In the genomic region with DNA sequence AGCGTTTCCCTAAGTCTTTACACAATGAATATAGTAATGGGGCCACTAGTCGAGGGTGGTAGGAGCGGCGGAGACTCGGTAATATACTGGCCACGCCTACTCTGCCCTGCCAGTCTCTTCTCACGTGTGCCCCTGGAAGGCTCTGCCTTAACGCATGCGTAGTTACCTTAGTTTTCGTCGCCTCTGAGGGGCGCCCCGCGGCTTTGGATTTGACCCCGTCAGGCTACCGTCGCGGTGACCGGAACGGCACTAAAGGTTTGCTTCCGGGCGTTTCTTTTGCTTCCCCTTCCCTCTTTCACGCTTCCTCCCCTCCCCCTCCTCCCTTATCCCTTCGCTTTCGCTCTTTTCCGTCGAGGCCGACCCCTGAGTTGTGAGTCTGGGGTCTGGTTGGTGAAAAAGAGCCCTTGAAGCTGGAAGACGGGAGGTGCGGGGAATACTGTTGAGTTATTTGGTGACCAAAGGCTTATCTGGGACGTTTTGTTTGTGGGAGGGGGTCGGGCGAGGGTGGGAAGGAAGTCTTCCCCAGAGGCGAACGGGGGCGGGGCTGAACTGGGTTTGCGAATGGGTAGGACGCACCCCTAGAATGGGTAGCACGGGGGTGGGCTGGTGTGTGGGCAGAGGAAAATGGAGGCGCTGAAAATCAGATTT, we compare ENCODE assay signal across 8 cellular contexts. TPM values are rescaled to one million over a fixed set of nuclear protein-coding genes. Genes with fewer than 3 reads are reported as not detected.
A peak's percentile ranks its signal among the peaks of the same experiment; 100 is the strongest.
DNase-seq lines count a peak whose midpoint lies in the region; ATAC-seq and TF ChIP-seq lines count a peak whose summit lies in the region.

TSS of gene SETDB1 (plus strand) at position 270 of the 648 bp plus-strand sequence. CDS start 1,352 bp downstream, outside the sequence.

- H3K27me3 ChIP-seq in upper lobe of right lung, result no peaks in the 10 kb centered on the region

- H3K9me3 ChIP-seq in upper lobe of right lung, result no peaks in the 10 kb centered on the region

- H3K9me3 Mint-ChIP-seq in T-helper 1 cell treated with Interleukin-12 subunit alpha and Interleukin-12 subunit beta and Interleukin-4 antibody, amounts not matched to agents 30 μg/mL and 1 μg/mL, for 36 hours, result no peaks in the 10 kb centered on the region

- peaks cover 15% of the 10 kb centered on the region for H3K4me1 ChIP-seq in upper lobe of right lung

- H3K4me1 Mint-ChIP-seq in T-helper 1 cell treated with Interleukin-12 subunit alpha and Interleukin-12 subunit beta and Interleukin-4 antibody, amounts not matched to agents 30 μg/mL and 1 μg/mL, for 36 hours (ENCODE audit: low read depth), result peaks cover 28% of the 10 kb centered on the region

- H3K36me3 Mint-ChIP-seq in T-helper 1 cell treated with Interleukin-12 subunit alpha and Interleukin-12 subunit beta and Interleukin-4 antibody, amounts not matched to agents 30 μg/mL and 1 μg/mL, for 36 hours (ENCODE audit: low read depth), result peaks cover 34% of the 10 kb centered on the region

- in situ Hi-C loops in GM13977 (cut with MboI; ENCODE audit: low pct_unique_long_range_greater_than_20kb, low sequenced_read_pairs, unreplicated experiment), result no loop called here

- H3K36me3 ChIP-seq in upper lobe of right lung, result peaks cover 35% of the 10 kb centered on the region

- H3K4me3 Mint-ChIP-seq in T-helper 1 cell treated with Interleukin-12 subunit alpha and Interleukin-12 subunit beta and Interleukin-4 antibody, amounts not matched to agents 30 μg/mL and 1 μg/mL, for 36 hours, result peak within 1 kb of the TSS; percentile 97

- ATAC-seq in HG02884 (IDR thresholded peaks at IDR 0.05; ENCODE audit: unreplicated experiment), result peak; percentile 66
- ATAC-seq in left cardiac atrium, result peak; percentile 98
- ATAC-seq in upper lobe of right lung, result peak; percentile 99

- DNase-seq in GM13977 (ENCODE audit: low spot score) (peak; percentile 88), NCI-H1694 (lab: John Stamatoyannopoulos, UW) (peak; percentile 99), amniotic stem cell (lab: John Stamatoyannopoulos, UW) (peak; percentile 75), left cardiac atrium (peak; percentile 96), posterior vena cava (ENCODE audit: low spot score) (peak; percentile 98), upper lobe of right lung (peak; percentile 98)

- peak within 1 kb of the TSS; percentile 86 for H3K27ac ChIP-seq in upper lobe of right lung

- TF ChIP-seq CTCF in GM13977 (IDR thresholded peaks at IDR 0.05; ENCODE audit: extremely low read depth, insufficient read depth, missing control alignments), result peak; percentile 13
- TF ChIP-seq CTCF in upper lobe of right lung (IDR thresholded peaks at IDR 0.05), result no peak

- no peaks in the 10 kb centered on the region for H3K27me3 Mint-ChIP-seq in T-helper 1 cell treated with Interleukin-12 subunit alpha and Interleukin-12 subunit beta and Interleukin-4 antibody, amounts not matched to agents 30 μg/mL and 1 μg/mL, for 36 hours (ENCODE audit: low read depth)

- intact Hi-C loops in left cardiac atrium (cut with DNase I) (loop anchor here in 1 of 2 donors (10.0 kb wide), 2 partner anchors 49 to 51 kb away; partner anchors contain the start of genes ARNT and CERS2), posterior vena cava (cut with DNase I) (no loop called here), upper lobe of right lung (cut with DNase I) (loop anchor here (10.0 kb wide), 1 partner anchor 71 kb away; no protein-coding TSS in a partner anchor)

- peak within 1 kb of the TSS; percentile 72 for H3K4me3 ChIP-seq in upper lobe of right lung

- peak within 1 kb of the TSS; percentile 97 for H3K27ac Mint-ChIP-seq in T-helper 1 cell treated with Interleukin-12 subunit alpha and Interleukin-12 subunit beta and Interleukin-4 antibody, amounts not matched to agents 30 μg/mL and 1 μg/mL, for 36 hours

RNA-seq across cellular contexts. Expression of gene SETDB1, which starts in this region (rescaled TPM):
- total RNA-seq in left cardiac atrium (10 to 100 TPM; 16.3 to 19.9 TPM), posterior vena cava (10 to 100 TPM; 26.4 to 26.8 TPM), upper lobe of right lung (45.8 TPM)

Comparison
In these comparisons a context has a peak if more than half of its experiments do, and no peak if none do; other contexts are left out.
1. Peak in every context shown above with its lines: DNase-seq, ATAC-seq, H3K4me3 ChIP-seq and H3K27ac ChIP-seq.